ENCODE assay signal across 14 cellular contexts in genomic region chrX:13253223-13253622, GRCh38.
"Had no signal": no experiment of that assay in that cellular context is flagged by ENCODE, and none has a peak within 500 bp of the region (broad histone marks: within the 10 kb centered on the region; RNA-seq: fewer than 3 reads in every experiment).

No MANE protein-coding gene starts in this region.

- H3K36me3 ChIP-seq: esophagus muscularis mucosa, pancreas, transverse colon had no signal

- H3K9me3 ChIP-seq: esophagus muscularis mucosa, pancreas, transverse colon had no signal

- H3K27me3 ChIP-seq: esophagus muscularis mucosa, foreskin keratinocyte, pancreas, transverse colon had no signal

- DNase-seq: activated CD4-positive, alpha-beta T cell treated with anti-CD3 and anti-CD28 coated beads, Interleukin-2, amount 50 U/mL, for 1 hour; activated naive CD4-positive, alpha-beta T cell treated with anti-CD3 and anti-CD28 coated beads, Interleukin-2, amount 50 U/mL, for 16 hours; activated T-cell treated with anti-CD3 and anti-CD28 coated beads for 4 hours; foreskin keratinocyte; head of caudate nucleus; pancreas; retina; substantia nigra; transverse colon had no signal

- H3K4me1 ChIP-seq: pancreas, transverse colon had no signal

- FAIRE-seq: bronchial epithelial cell, islet of Langerhans, pancreas, TTC549 had no signal

- ATAC-seq: foreskin keratinocyte, pancreas had no signal

- H3K27ac ChIP-seq: esophagus muscularis mucosa, foreskin keratinocyte, pancreas, transverse colon had no signal

- H3K4me3 ChIP-seq: esophagus muscularis mucosa, pancreas, skin epidermis, transverse colon had no signal
